In genomic region chr10:73810735-73811465, GRCh38 we compare ENCODE assay signal across 7 cellular contexts. TPM values are rescaled to one million over a fixed set of nuclear protein-coding genes. Genes with fewer than 3 reads are reported as not detected.
DNase-seq lines count a peak whose midpoint lies in the region; ATAC-seq lines count a peak whose summit lies in the region.

No MANE protein-coding gene starts in this region.

- ATAC-seq in GM18858 (IDR thresholded peaks at IDR 0.05; ENCODE audit: unreplicated experiment) (peak; percentile 6), HG02852 (IDR thresholded peaks at IDR 0.05; ENCODE audit: unreplicated experiment) (peak; percentile 32)

- H3K27me3 Mint-ChIP-seq in activated naive CD8-positive, alpha-beta T cell treated with anti-CD3 and anti-CD28 coated beads for 36 hours: no peaks in the 10 kb centered on the region

- peak overlapping the region; percentile 99 for H3K27ac Mint-ChIP-seq in activated naive CD8-positive, alpha-beta T cell treated with anti-CD3 and anti-CD28 coated beads for 36 hours

- H3K36me3 Mint-ChIP-seq in activated naive CD8-positive, alpha-beta T cell treated with anti-CD3 and anti-CD28 coated beads for 36 hours: peaks cover 29% of the 10 kb centered on the region

- H3K9me3 Mint-ChIP-seq in activated naive CD8-positive, alpha-beta T cell treated with anti-CD3 and anti-CD28 coated beads for 36 hours: no peaks in the 10 kb centered on the region

- DNase-seq in RKO (ENCODE audit: low spot score): peak; percentile 56
- DNase-seq in activated naive CD8-positive, alpha-beta T cell treated with anti-CD3 and anti-CD28 coated beads for 36 hours: peak; percentile 67
- DNase-seq in hepatic stellate cell (ENCODE audit: low spot score): peak; percentile 60
- DNase-seq in stimulated activated CD4-positive, alpha-beta T cell treated with anti-CD3 and anti-CD28 coated beads, Interleukin-12 subunit alpha, Interleukin-12 subunit beta, amount 100 ng/mL, for 24 hours (ENCODE audit: low read depth in 2 of 2): peak; percentile 41 to 46
- no peak for DNase-seq in COR-L47 (lab: John Stamatoyannopoulos, UW)

- peak overlapping the region; percentile 93 for H3K4me3 Mint-ChIP-seq in activated naive CD8-positive, alpha-beta T cell treated with anti-CD3 and anti-CD28 coated beads for 36 hours

- peaks cover 37% of the 10 kb centered on the region for H3K4me1 Mint-ChIP-seq in activated naive CD8-positive, alpha-beta T cell treated with anti-CD3 and anti-CD28 coated beads for 36 hours

RNA-seq across cellular contexts. Expression of gene NDST2, which starts 0.5 kb away (rescaled TPM):
- total RNA-seq in activated naive CD8-positive, alpha-beta T cell treated with anti-CD3 and anti-CD28 coated beads for 36 hours: 10 to 100 TPM; 45.9 to 49.7 TPM

RNA-seq across cellular contexts. Expression of gene ZSWIM8, which starts 25.5 kb away (rescaled TPM):
- 10 to 100 TPM; 31.0 to 35.5 TPM for total RNA-seq in activated naive CD8-positive, alpha-beta T cell treated with anti-CD3 and anti-CD28 coated beads for 36 hours

RNA-seq across cellular contexts. Expression of gene CHCHD1, which starts 29.1 kb away (rescaled TPM):
- total RNA-seq in activated naive CD8-positive, alpha-beta T cell treated with anti-CD3 and anti-CD28 coated beads for 36 hours: 10 to 100 TPM; 34.8 to 38.6 TPM
